In genomic region chr11:61162092-61162935, GRCh38 we compare ENCODE assay signal across 9 cellular contexts. TPM values are rescaled to one million over a fixed set of nuclear protein-coding genes. Genes with fewer than 3 reads are reported as not detected.
DNase-seq lines count a peak whose midpoint lies in the region; ATAC-seq and TF ChIP-seq lines count a peak whose summit lies in the region.
"Had no signal": no experiment of that assay in that cellular context is flagged by ENCODE, and none has a peak within 500 bp of the region (broad histone marks: within the 10 kb centered on the region; RNA-seq: fewer than 3 reads in every experiment).

No MANE protein-coding gene starts in this region.

- no peaks in the 10 kb centered on the region for H3K9me3 ChIP-seq in parathyroid adenoma (ENCODE audit: control insufficient read depth, low read length)

- H3K9ac ChIP-seq in parathyroid adenoma, result no peak overlapping the region

- H3K4me1 Mint-ChIP-seq in activated CD4-positive, alpha-beta T cell treated with anti-CD3 and anti-CD28 coated beads for 36 hours, result peaks cover 62% of the 10 kb centered on the region
- peaks cover 47% of the 10 kb centered on the region for H3K4me1 Mint-ChIP-seq in activated CD4-positive, alpha-beta memory T cell treated with anti-CD3 and anti-CD28 coated beads, Interleukin-2, amount 10 ng/mL, durations not matched to agents 7 days and 5 days

- peak overlapping the region; percentile 89 for H3K4me2 ChIP-seq in parathyroid adenoma (ENCODE audit: low read length)

- TF ChIP-seq CTCF in fibroblast of the aortic adventitia (IDR thresholded peaks at IDR 0.05; ENCODE audit: insufficient read depth, low read length) (no peak), parathyroid adenoma (IDR thresholded peaks at IDR 0.05) (no peak)

- peaks cover 6% of the 10 kb centered on the region for H3K79me2 ChIP-seq in parathyroid adenoma

- CTCF ChIA-PET in activated CD4-positive, alpha-beta T cell treated with anti-CD3 and anti-CD28 coated beads for 36 hours (lab: Charles Lee), result interaction anchor here (1.3 kb wide), 1 partner anchor 9 kb away, joined by 4 read pairs; no protein-coding TSS in a partner anchor
- CTCF ChIA-PET in activated CD4-positive, alpha-beta memory T cell treated with anti-CD3 and anti-CD28 coated beads, Interleukin-2, amount 10 ng/mL, durations not matched to agents 7 days and 5 days (lab: Charles Lee), result interaction anchor here (1.1 kb wide), 1 partner anchor 26 kb away, joined by 3 read pairs; no protein-coding TSS in a partner anchor

- peak overlapping the region; percentile 93 for H3K27ac ChIP-seq in parathyroid adenoma

- no peaks in the 10 kb centered on the region for H3K9me3 Mint-ChIP-seq in activated CD4-positive, alpha-beta T cell treated with anti-CD3 and anti-CD28 coated beads for 36 hours (ENCODE audit: low read depth)
- no peaks in the 10 kb centered on the region for H3K9me3 Mint-ChIP-seq in activated CD4-positive, alpha-beta memory T cell treated with anti-CD3 and anti-CD28 coated beads, Interleukin-2, amount 10 ng/mL, durations not matched to agents 7 days and 5 days

- no peaks in the 10 kb centered on the region for H3K27me3 ChIP-seq in parathyroid adenoma (ENCODE audit: control insufficient read depth, insufficient read depth, low read length)

- intact Hi-C loops in activated CD4-positive, alpha-beta T cell treated with anti-CD3 and anti-CD28 coated beads for 36 hours (cut with DNase I, micrococcal nuclease), result loop anchor here (5.0 to 10.0 kb wide), 4 partner anchors 80 to 1548 kb away; partner anchors contain the start of genes OSBP (in 1 of the 2) and SYT7 (in 1 of the 2)

- peak overlapping the region; percentile 91 for H3K4me3 Mint-ChIP-seq in activated CD4-positive, alpha-beta T cell treated with anti-CD3 and anti-CD28 coated beads for 36 hours
- H3K4me3 Mint-ChIP-seq in activated CD4-positive, alpha-beta memory T cell treated with anti-CD3 and anti-CD28 coated beads, Interleukin-2, amount 10 ng/mL, durations not matched to agents 7 days and 5 days, result peak overlapping the region; percentile 88

- peak; percentile 75 for DNase-seq in activated CD4-positive, alpha-beta T cell treated with anti-CD3 and anti-CD28 coated beads for 36 hours
- no peak for DNase-seq in activated CD4-positive, alpha-beta T cell treated with anti-CD3 and anti-CD28 coated beads, Interleukin-2, amount 50 U/mL, for 4 hours
- peak; percentile 60 for DNase-seq in NCI-H1436 treated with DMSO at 0.1 percent for 48 hours (lab: John Stamatoyannopoulos, UW)
- peak; percentile 24 for DNase-seq in activated CD4-positive, alpha-beta memory T cell treated with anti-CD3 and anti-CD28 coated beads, Interleukin-2, amount 10 ng/mL, durations not matched to agents 7 days and 5 days
- DNase-seq in fibroblast of the aortic adventitia (ENCODE audit: low read depth), result peak; percentile 51
- DNase-seq in iPS-NIHi7 (ENCODE audit: extremely low spot score), result no peak

- peak overlapping the region; percentile 86 for H2AFZ ChIP-seq in parathyroid adenoma

- POLR2A ChIA-PET in activated CD4-positive, alpha-beta T cell treated with anti-CD3 and anti-CD28 coated beads for 36 hours (lab: Charles Lee), result no interaction called here
- POLR2A ChIA-PET in activated CD4-positive, alpha-beta memory T cell treated with anti-CD3 and anti-CD28 coated beads, Interleukin-2, amount 10 ng/mL, durations not matched to agents 7 days and 5 days (lab: Charles Lee), result interaction anchor here (0.6 to 1.0 kb wide), 4 partner anchors 111 to 200 kb away, joined by 3 to 5 read pairs (median 3); partner anchors contain the start of gene TMEM138

- H3K27ac Mint-ChIP-seq in activated CD4-positive, alpha-beta T cell treated with anti-CD3 and anti-CD28 coated beads for 36 hours, result peak overlapping the region; percentile 95
- peak overlapping the region; percentile 92 for H3K27ac Mint-ChIP-seq in activated CD4-positive, alpha-beta memory T cell treated with anti-CD3 and anti-CD28 coated beads, Interleukin-2, amount 10 ng/mL, durations not matched to agents 7 days and 5 days

- no peaks in the 10 kb centered on the region for H3K36me3 ChIP-seq in parathyroid adenoma (ENCODE audit: control insufficient read depth, insufficient read depth, low read length)

- no peaks in the 10 kb centered on the region for H3K27me3 Mint-ChIP-seq in activated CD4-positive, alpha-beta T cell treated with anti-CD3 and anti-CD28 coated beads for 36 hours
- H3K27me3 Mint-ChIP-seq in activated CD4-positive, alpha-beta memory T cell treated with anti-CD3 and anti-CD28 coated beads, Interleukin-2, amount 10 ng/mL, durations not matched to agents 7 days and 5 days, result no peaks in the 10 kb centered on the region

- H3K36me3 Mint-ChIP-seq in activated CD4-positive, alpha-beta T cell treated with anti-CD3 and anti-CD28 coated beads for 36 hours (ENCODE audit: low read depth), result peaks cover 9% of the 10 kb centered on the region
- no peaks in the 10 kb centered on the region for H3K36me3 Mint-ChIP-seq in activated CD4-positive, alpha-beta memory T cell treated with anti-CD3 and anti-CD28 coated beads, Interleukin-2, amount 10 ng/mL, durations not matched to agents 7 days and 5 days (ENCODE audit: low read depth)

- H3K4me1 ChIP-seq in parathyroid adenoma, result peaks cover 7% of the 10 kb centered on the region

- H3K4me3 ChIP-seq in fibroblast of the aortic adventitia (ENCODE audit: low read depth, low read length), result peak overlapping the region; percentile 74
- H3K4me3 ChIP-seq in parathyroid adenoma (ENCODE audit: low read depth, low read length), result peak overlapping the region; percentile 66

- no peak for ATAC-seq in activated CD4-positive, alpha-beta T cell treated with anti-CD3 and anti-CD28 coated beads for 36 hours
- ATAC-seq in HG03139 (IDR thresholded peaks at IDR 0.05; ENCODE audit: unreplicated experiment), result no peak

RNA-seq across cellular contexts. Expression of gene VPS37C, which starts 1.1 kb away (rescaled TPM):
- 10 to 100 TPM in 1 of 2 experiments, 1 to 10 TPM in 1; 9.5 to 10.6 TPM for total RNA-seq in activated CD4-positive, alpha-beta T cell treated with anti-CD3 and anti-CD28 coated beads for 36 hours
- 1 to 10 TPM; 6.1 to 7.5 TPM for total RNA-seq in activated CD4-positive, alpha-beta memory T cell treated with anti-CD3 and anti-CD28 coated beads, Interleukin-2, amount 10 ng/mL, durations not matched to agents 7 days and 5 days
- 9.2 and 13.5 TPM in 2 replicates for total RNA-seq in fibroblast of the aortic adventitia (ENCODE audit: low replicate concordance)

RNA-seq across cellular contexts. Expression of gene PGA3, which starts 41.0 kb away (rescaled TPM):
- not detected for total RNA-seq in activated CD4-positive, alpha-beta T cell treated with anti-CD3 and anti-CD28 coated beads for 36 hours
- total RNA-seq in activated CD4-positive, alpha-beta memory T cell treated with anti-CD3 and anti-CD28 coated beads, Interleukin-2, amount 10 ng/mL, durations not matched to agents 7 days and 5 days, result not detected
- total RNA-seq in fibroblast of the aortic adventitia (ENCODE audit: low replicate concordance), result 0.18 TPM in 1 of 2 replicates, not detected in the other
- total RNA-seq: dermis microvascular lymphatic vessel endothelial cell had no signal

RNA-seq across cellular contexts. Expression of gene PGA4, which starts 59.8 kb away (rescaled TPM):
- total RNA-seq in activated CD4-positive, alpha-beta T cell treated with anti-CD3 and anti-CD28 coated beads for 36 hours, result not detected
- total RNA-seq in activated CD4-positive, alpha-beta memory T cell treated with anti-CD3 and anti-CD28 coated beads, Interleukin-2, amount 10 ng/mL, durations not matched to agents 7 days and 5 days, result not detected
- total RNA-seq in fibroblast of the aortic adventitia (ENCODE audit: low replicate concordance), result not detected in 2 replicates
- total RNA-seq: dermis microvascular lymphatic vessel endothelial cell had no signal

Comparison
In these comparisons a context has a peak if more than half of its experiments do, and no peak if none do; other contexts are left out.
1. DNase-seq: peak in activated CD4-positive, alpha-beta T cell treated with anti-CD3 and anti-CD28 coated beads for 36 hours (single experiment), NCI-H1436 treated with DMSO at 0.1 percent for 48 hours (single experiment), activated CD4-positive, alpha-beta memory T cell treated with anti-CD3 and anti-CD28 coated beads, Interleukin-2, amount 10 ng/mL, durations not matched to agents 7 days and 5 days (single experiment) and fibroblast of the aortic adventitia (single experiment); none in activated CD4-positive, alpha-beta T cell treated with anti-CD3 and anti-CD28 coated beads, Interleukin-2, amount 50 U/mL, for 4 hours (0 of 2) and iPS-NIHi7 (single experiment).